In genomic region chr1:167333114-167333513, GRCh38 we compare ENCODE assay signal across 18 cellular contexts.
DNase-seq lines count a peak whose midpoint lies in the region; ATAC-seq and TF ChIP-seq lines count a peak whose summit lies in the region.
"Had no signal": no experiment of that assay in that cellular context is flagged by ENCODE, and none has a peak within 500 bp of the region (broad histone marks: within the 10 kb centered on the region; RNA-seq: fewer than 3 reads in every experiment).

No MANE protein-coding gene starts in this region.

- peaks cover 79% of the 10 kb centered on the region for H3K79me2 ChIP-seq in DOHH2 (ENCODE audit: control insufficient read depth, low read length)
- H3K79me2 ChIP-seq in Karpas-422 (ENCODE audit: low read length) = peaks cover 71% of the 10 kb centered on the region

- no peaks in the 10 kb centered on the region for H3K9me2 ChIP-seq in DOHH2 (replicated peaks; ENCODE audit: control insufficient read depth, low read length)
- H3K9me2 ChIP-seq in Karpas-422 (replicated peaks; ENCODE audit: insufficient read depth, low read length) = no peaks in the 10 kb centered on the region

- peak overlapping the region; percentile 25 for H3K4me3 Mint-ChIP-seq in activated B cell treated with CpG ODN at 0.5 μM for 24 hours
- H3K4me3 Mint-ChIP-seq in stimulated activated naive B cell treated with anti-CD40 and anti-IgM and Interleukin-4, amounts not matched to agents 10 μg/mL and 1 μg/mL and 100 μg/mL, for 72 hours = no peak overlapping the region
- H3K4me3 Mint-ChIP-seq: CD4-positive, alpha-beta T cell had no signal

- peaks cover 5% of the 10 kb centered on the region for H3K9me3 Mint-ChIP-seq in activated B cell treated with CpG ODN at 0.5 μM for 24 hours
- peaks cover 6 to 7% of the 10 kb centered on the region in 2 donors for H3K9me3 Mint-ChIP-seq in stimulated activated naive B cell treated with anti-CD40 and anti-IgM and Interleukin-4, amounts not matched to agents 10 μg/mL and 1 μg/mL and 100 μg/mL, for 72 hours

- H3F3A ChIP-seq in DOHH2 (ENCODE audit: control insufficient read depth, insufficient read depth) = peaks cover 30% of the 10 kb centered on the region

- 97 to 99% methylated on average over 2 of the region's 2 CpGs for WGBS in aorta, 2 donors

- POLR2A ChIA-PET in activated B cell treated with CpG ODN at 0.5 μM for 24 hours (lab: Charles Lee) = interaction anchor here (1.1 to 4.8 kb wide), 2 partner anchors 99 to 112 kb away, joined by 3 to 51 read pairs; partner anchors contain the start of gene POU2F1

- H3K4me1 Mint-ChIP-seq in activated B cell treated with CpG ODN at 0.5 μM for 24 hours = peaks cover 62% of the 10 kb centered on the region
- H3K4me1 Mint-ChIP-seq in stimulated activated naive B cell treated with anti-CD40 and anti-IgM and Interleukin-4, amounts not matched to agents 10 μg/mL and 1 μg/mL and 100 μg/mL, for 72 hours = peaks cover 37 to 58% of the 10 kb centered on the region in 2 donors

- peak overlapping the region; percentile 55 for H3K27ac Mint-ChIP-seq in activated B cell treated with CpG ODN at 0.5 μM for 24 hours
- H3K27ac Mint-ChIP-seq in stimulated activated naive B cell treated with anti-CD40 and anti-IgM and Interleukin-4, amounts not matched to agents 10 μg/mL and 1 μg/mL and 100 μg/mL, for 72 hours = peak overlapping the region; percentile 47
- H3K27ac Mint-ChIP-seq: CD4-positive, alpha-beta T cell had no signal

- H3K4me1 ChIP-seq in DOHH2 (ENCODE audit: control insufficient read depth, low read length) = peaks cover 39% of the 10 kb centered on the region
- peaks cover 69% of the 10 kb centered on the region for H3K4me1 ChIP-seq in Karpas-422 (ENCODE audit: low read length)
- no peaks in the 10 kb centered on the region for H3K4me1 ChIP-seq in aorta (ENCODE audit: control insufficient read depth in 1 of 2, insufficient read depth in 2 of 2, low read length in 2 of 2)
- H3K4me1 ChIP-seq: Caco-2, SJCRH30 had no signal

- H3K36me3 ChIP-seq in DOHH2 (ENCODE audit: control insufficient read depth, low read length) (peaks cover 65% of the 10 kb centered on the region), Karpas-422 (ENCODE audit: insufficient read depth, low read length) (peaks cover 23% of the 10 kb centered on the region), aorta (ENCODE audit: control insufficient read depth in 1 of 2, insufficient read depth in 2 of 2, low read length in 1 of 2) (no peaks in the 10 kb centered on the region)

- peak overlapping the region; percentile 79 for H3K9ac ChIP-seq in Karpas-422 (ENCODE audit: low read length)

- H3K4me3 ChIP-seq in DOHH2 (ENCODE audit: low read length) (peak overlapping the region; percentile 75), Karpas-422 (ENCODE audit: low read length) (peak overlapping the region; percentile 67), aorta (ENCODE audit: low read length in 2 of 2) (no peak overlapping the region)
- H3K4me3 ChIP-seq: SJCRH30 had no signal

- peak overlapping the region; percentile 77 for H3K4me2 ChIP-seq in DOHH2 (ENCODE audit: low read length)
- H3K4me2 ChIP-seq in Karpas-422 (ENCODE audit: low read depth, low read length, poor library complexity, severe bottlenecking) = peak overlapping the region; percentile 91

- no peaks in the 10 kb centered on the region for H3K27me3 Mint-ChIP-seq in activated B cell treated with CpG ODN at 0.5 μM for 24 hours
- H3K27me3 Mint-ChIP-seq in stimulated activated naive B cell treated with anti-CD40 and anti-IgM and Interleukin-4, amounts not matched to agents 10 μg/mL and 1 μg/mL and 100 μg/mL, for 72 hours = no peaks in the 10 kb centered on the region
- H3K27me3 Mint-ChIP-seq: CD4-positive, alpha-beta T cell had no signal

- no peak overlapping the region for H2AFZ ChIP-seq in Karpas-422 (ENCODE audit: low read length)

- DNase-seq in Karpas-422 = peak; percentile 59
- no peak for DNase-seq in activated B cell treated with CpG ODN at 0.5 μM for 24 hours
- DNase-seq in stimulated activated naive B cell treated with anti-CD40 and anti-IgM and Interleukin-4, amounts not matched to agents 10 μg/mL and 1 μg/mL and 100 μg/mL, for 72 hours = no peak
- no peak for DNase-seq in omental fat pad (ENCODE audit: low spot score)
- DNase-seq in aorta = no peak
- DNase-seq: CD4-positive, alpha-beta T cell; DMS53; KG1; NCI-H1048; NCI-H1436; NCI-H2029; NCI-H345; NCI-H524 treated with DMSO at 0.1 percent for 48 hours; SJCRH30 had no signal

- H3K36me3 Mint-ChIP-seq in activated B cell treated with CpG ODN at 0.5 μM for 24 hours (ENCODE audit: low read depth) = peaks cover 34% of the 10 kb centered on the region
- peaks cover 9 to 19% of the 10 kb centered on the region in 2 donors for H3K36me3 Mint-ChIP-seq in stimulated activated naive B cell treated with anti-CD40 and anti-IgM and Interleukin-4, amounts not matched to agents 10 μg/mL and 1 μg/mL and 100 μg/mL, for 72 hours

- intact Hi-C loops in activated B cell treated with CpG ODN at 0.5 μM for 24 hours (cut with micrococcal nuclease) = loop anchor here (5.0 kb wide), 2 partner anchors 164 to 421 kb away; no protein-coding TSS in a partner anchor
- intact Hi-C loops in aorta (cut with DNase I) = no loop called here

- ATAC-seq in activated B cell treated with CpG ODN at 0.5 μM for 24 hours (ENCODE audit: low read depth) = peak; percentile 11
- ATAC-seq in stimulated activated naive B cell treated with anti-CD40 and anti-IgM and Interleukin-4, amounts not matched to agents 10 μg/mL and 1 μg/mL and 100 μg/mL, for 72 hours (replicated peaks) = no peak
- ATAC-seq in HG03460 (IDR thresholded peaks at IDR 0.05; ENCODE audit: unreplicated experiment) = no peak
- ATAC-seq in omental fat pad (ENCODE audit: low FRiP score) = no peak
- ATAC-seq in aorta (ENCODE audit: low FRiP score) = no peak
- ATAC-seq: Panc1 had no signal

- TF ChIP-seq CTCF in DOHH2 (IDR thresholded peaks at IDR 0.05; ENCODE audit: low read depth, low read length, poor library complexity, severe bottlenecking) (no peak), activated B cell treated with CpG ODN at 0.5 μM for 24 hours (IDR thresholded peaks at IDR 0.05) (no peak), omental fat pad (IDR thresholded peaks at IDR 0.05) (no peak)

- H3K27me3 ChIP-seq in DOHH2 (ENCODE audit: control insufficient read depth, low read length) = no peaks in the 10 kb centered on the region
- no peaks in the 10 kb centered on the region for H3K27me3 ChIP-seq in Karpas-422 (ENCODE audit: low read length)
- no peaks in the 10 kb centered on the region for H3K27me3 ChIP-seq in aorta (ENCODE audit: control insufficient read depth in 1 of 2, insufficient read depth in 2 of 2, low read length in 1 of 2)
- H3K27me3 ChIP-seq: SJCRH30 had no signal

- H4K20me1 ChIP-seq in DOHH2 (ENCODE audit: control insufficient read depth, insufficient read depth, low read depth, low read length) (no peaks in the 10 kb centered on the region), Karpas-422 (ENCODE audit: insufficient read depth, low read depth, low read length) (no peaks in the 10 kb centered on the region)

- peaks cover 4% of the 10 kb centered on the region; the same call in 1 of the 2 replicates for H3K9me3 ChIP-seq in DOHH2 (ENCODE audit: control insufficient read depth, insufficient read depth, low read length)
- H3K9me3 ChIP-seq in Karpas-422 (ENCODE audit: low read length) = no peaks in the 10 kb centered on the region
- H3K9me3 ChIP-seq in aorta (ENCODE audit: control insufficient read depth, low read length) = peaks cover 1% of the 10 kb centered on the region
- H3K9me3 ChIP-seq: Caco-2, SJCRH30 had no signal

- CTCF ChIA-PET in activated B cell treated with CpG ODN at 0.5 μM for 24 hours (lab: Charles Lee) = interaction anchor here (0.8 to 2.0 kb wide), 2 partner anchors 10 kb away, joined by 3 to 6 read pairs; no protein-coding TSS in a partner anchor

- peak overlapping the region; percentile 4; the same call in 1 of the 2 replicates for H3K27ac ChIP-seq in DOHH2 (ENCODE audit: low read depth, low read length)
- peak overlapping the region; percentile 100 for H3K27ac ChIP-seq in Karpas-422 (ENCODE audit: low read length)
- no peak overlapping the region for H3K27ac ChIP-seq in aorta (ENCODE audit: low read depth in 1 of 2, low read length in 2 of 2)
- H3K27ac ChIP-seq: SJCRH30 had no signal

Comparison
In these comparisons a context has a peak if more than half of its experiments do, and no peak if none do; other contexts are left out.
1. H3K27ac ChIP-seq: peak in DOHH2 (single experiment) and Karpas-422 (single experiment); none in aorta (0 of 2).
2. H3K4me3 ChIP-seq: peak in DOHH2 (single experiment) and Karpas-422 (single experiment); none in aorta (0 of 2).